In the genomic region with DNA sequence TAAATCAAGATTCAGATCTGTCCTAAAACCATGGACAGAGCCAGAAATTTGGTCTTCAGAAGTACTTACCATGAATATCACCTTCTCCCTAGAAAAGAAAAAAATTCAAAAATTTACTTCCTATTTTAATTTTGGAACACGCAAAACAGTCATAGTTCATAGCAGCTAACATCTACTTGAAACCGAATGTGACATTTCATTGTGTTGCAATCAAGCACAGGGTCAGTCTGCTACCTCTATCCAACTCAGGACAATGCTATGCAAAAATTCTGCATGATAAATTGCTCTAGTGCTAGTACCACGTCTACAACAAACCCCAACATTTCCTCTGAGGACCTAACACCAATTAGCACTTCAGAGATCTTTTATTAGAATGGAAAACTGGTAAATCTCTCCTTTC, we compare ENCODE assay signal across 29 cellular contexts. TPM values are rescaled to one million over a fixed set of nuclear protein-coding genes. Genes with fewer than 3 reads are reported as not detected.
A peak's percentile ranks its signal among the peaks of the same experiment; 100 is the strongest.
DNase-seq lines count a peak whose midpoint lies in the region; ATAC-seq, FAIRE-seq and TF ChIP-seq lines count a peak whose summit lies in the region.
"Had no signal": no experiment of that assay in that cellular context is flagged by ENCODE, and none has a peak within 500 bp of the region (broad histone marks: within the 10 kb centered on the region; RNA-seq: fewer than 3 reads in every experiment).

No MANE protein-coding gene starts in this region.

- no peak for ATAC-seq in activated naive CD8-positive, alpha-beta T cell treated with anti-CD3 and anti-CD28 coated beads, Interleukin-2, amount 10 ng/mL, durations not matched to agents 7 days and 5 days (ENCODE audit: low read depth)
- ATAC-seq in activated naive CD8-positive, alpha-beta T cell treated with anti-CD3 and anti-CD28 coated beads, Interleukin-2, amount 50 U/mL, for 24 hours, result no peak
- ATAC-seq: A549; body of pancreas; effector memory CD8-positive, alpha-beta T cell; PC-3; T-cell had no signal

- TF ChIP-seq POLR2A in GM12892 (IDR thresholded peaks at IDR 0.05; ENCODE audit: low read depth, low read length), result no peak

- no peak for FAIRE-seq in GM12892 (lab: Jason Lieb, UNC)
- FAIRE-seq: A549, colon, H54, HTR-8/SVneo had no signal

- H3K36me3 Mint-ChIP-seq in activated naive CD8-positive, alpha-beta T cell treated with anti-CD3 and anti-CD28 coated beads, Interleukin-2, amount 10 ng/mL, durations not matched to agents 7 days and 5 days, result peaks cover 42% of the 10 kb centered on the region
- H3K36me3 Mint-ChIP-seq in activated naive CD8-positive, alpha-beta T cell treated with anti-CD3 and anti-CD28 coated beads, Interleukin-2, amount 50 U/mL, for 24 hours (ENCODE audit: low read depth), result peaks cover 49% of the 10 kb centered on the region
- peaks cover 40% of the 10 kb centered on the region for H3K36me3 Mint-ChIP-seq in activated T-helper 1 cell treated with anti-CD3 and anti-CD28 coated beads, Interleukin-12 subunit alpha, Interleukin-12 subunit beta, Interleukin-2, Interleukin-4 antibody, amounts not matched to agents 30 ng/mL and 10 ng/mL and 1 ng/mL, durations not matched to agents 14 hours and 24 hours and 36 hours (ENCODE audit: low read depth)

- intact Hi-C loops in activated T-helper 1 cell treated with anti-CD3 and anti-CD28 coated beads, Interleukin-12 subunit alpha, Interleukin-12 subunit beta, Interleukin-2, Interleukin-4 antibody, amounts not matched to agents 30 ng/mL and 10 ng/mL and 1 ng/mL, durations not matched to agents 14 hours and 24 hours and 36 hours (cut with micrococcal nuclease), result no loop called here

- no peak for DNase-seq in activated naive CD8-positive, alpha-beta T cell treated with anti-CD3 and anti-CD28 coated beads, Interleukin-2, amount 10 ng/mL, durations not matched to agents 7 days and 5 days
- no peak for DNase-seq in activated naive CD8-positive, alpha-beta T cell treated with anti-CD3 and anti-CD28 coated beads, Interleukin-2, amount 50 U/mL, for 24 hours
- no peak for DNase-seq in activated T-helper 1 cell treated with anti-CD3 and anti-CD28 coated beads, Interleukin-12 subunit alpha, Interleukin-12 subunit beta, Interleukin-2, Interleukin-4 antibody, amounts not matched to agents 30 ng/mL and 10 ng/mL and 1 ng/mL, durations not matched to agents 14 hours and 24 hours and 36 hours (ENCODE audit: low spot score)
- peak; percentile 84 for DNase-seq in iris pigment epithelial cell (ENCODE audit: low read depth)
- DNase-seq in NCI-H2227 treated with DMSO at 0.1 percent for 48 hours (lab: John Stamatoyannopoulos, UW), result no peak
- no peak for DNase-seq in SIG-M5 (lab: John Stamatoyannopoulos, UW)
- DNase-seq in OCI-M1 (lab: John Stamatoyannopoulos, UW), result no peak
- DNase-seq in GM12892 (ENCODE audit: insufficient read length), result no peak
- DNase-seq: activated CD4-positive, alpha-beta T cell treated with anti-CD3 and anti-CD28 coated beads for 4 hours; body of pancreas; effector memory CD8-positive, alpha-beta T cell; esophagus squamous epithelium; Karpas-422; mesenchymal stem cell; NCI-H1105; NCI-H2081; NCI-H446 treated with DMSO at 0.1 percent for 48 hours; PC-3; SHP77; stimulated activated CD4-positive, alpha-beta T cell treated with anti-CD3 and anti-CD28 coated beads, Interleukin-4, amount 100 ng/mL, for 24 hours; stomach; T-cell had no signal

- no peak overlapping the region for H3K4me3 Mint-ChIP-seq in activated naive CD8-positive, alpha-beta T cell treated with anti-CD3 and anti-CD28 coated beads, Interleukin-2, amount 10 ng/mL, durations not matched to agents 7 days and 5 days
- no peak overlapping the region for H3K4me3 Mint-ChIP-seq in activated naive CD8-positive, alpha-beta T cell treated with anti-CD3 and anti-CD28 coated beads, Interleukin-2, amount 50 U/mL, for 24 hours
- H3K4me3 Mint-ChIP-seq in activated T-helper 1 cell treated with anti-CD3 and anti-CD28 coated beads, Interleukin-12 subunit alpha, Interleukin-12 subunit beta, Interleukin-2, Interleukin-4 antibody, amounts not matched to agents 30 ng/mL and 10 ng/mL and 1 ng/mL, durations not matched to agents 14 hours and 24 hours and 36 hours, result no peak overlapping the region
- H3K4me3 Mint-ChIP-seq: activated naive CD8-positive, alpha-beta T cell; effector memory CD8-positive, alpha-beta T cell; T-cell; type B pancreatic cell had no signal

- H3K4me1 Mint-ChIP-seq in activated naive CD8-positive, alpha-beta T cell treated with anti-CD3 and anti-CD28 coated beads, Interleukin-2, amount 10 ng/mL, durations not matched to agents 7 days and 5 days, result peaks cover 14% of the 10 kb centered on the region
- peaks cover 5% of the 10 kb centered on the region for H3K4me1 Mint-ChIP-seq in activated naive CD8-positive, alpha-beta T cell treated with anti-CD3 and anti-CD28 coated beads, Interleukin-2, amount 50 U/mL, for 24 hours
- H3K4me1 Mint-ChIP-seq in activated T-helper 1 cell treated with anti-CD3 and anti-CD28 coated beads, Interleukin-12 subunit alpha, Interleukin-12 subunit beta, Interleukin-2, Interleukin-4 antibody, amounts not matched to agents 30 ng/mL and 10 ng/mL and 1 ng/mL, durations not matched to agents 14 hours and 24 hours and 36 hours (ENCODE audit: low read depth), result peaks cover 27% of the 10 kb centered on the region

- no peaks in the 10 kb centered on the region for H3K27me3 Mint-ChIP-seq in activated naive CD8-positive, alpha-beta T cell treated with anti-CD3 and anti-CD28 coated beads, Interleukin-2, amount 10 ng/mL, durations not matched to agents 7 days and 5 days
- no peaks in the 10 kb centered on the region for H3K27me3 Mint-ChIP-seq in activated naive CD8-positive, alpha-beta T cell treated with anti-CD3 and anti-CD28 coated beads, Interleukin-2, amount 50 U/mL, for 24 hours
- H3K27me3 Mint-ChIP-seq in activated T-helper 1 cell treated with anti-CD3 and anti-CD28 coated beads, Interleukin-12 subunit alpha, Interleukin-12 subunit beta, Interleukin-2, Interleukin-4 antibody, amounts not matched to agents 30 ng/mL and 10 ng/mL and 1 ng/mL, durations not matched to agents 14 hours and 24 hours and 36 hours (ENCODE audit: insufficient read depth), result no peaks in the 10 kb centered on the region
- H3K27me3 Mint-ChIP-seq: activated naive CD8-positive, alpha-beta T cell; effector memory CD8-positive, alpha-beta T cell; T-cell; type B pancreatic cell had no signal

- H3K27ac Mint-ChIP-seq in activated naive CD8-positive, alpha-beta T cell treated with anti-CD3 and anti-CD28 coated beads, Interleukin-2, amount 10 ng/mL, durations not matched to agents 7 days and 5 days, result peak overlapping the region; percentile 35
- H3K27ac Mint-ChIP-seq in activated naive CD8-positive, alpha-beta T cell treated with anti-CD3 and anti-CD28 coated beads, Interleukin-2, amount 50 U/mL, for 24 hours, result no peak overlapping the region
- H3K27ac Mint-ChIP-seq in activated T-helper 1 cell treated with anti-CD3 and anti-CD28 coated beads, Interleukin-12 subunit alpha, Interleukin-12 subunit beta, Interleukin-2, Interleukin-4 antibody, amounts not matched to agents 30 ng/mL and 10 ng/mL and 1 ng/mL, durations not matched to agents 14 hours and 24 hours and 36 hours, result peak overlapping the region; percentile 18
- H3K27ac Mint-ChIP-seq: activated naive CD8-positive, alpha-beta T cell; effector memory CD8-positive, alpha-beta T cell had no signal

- POLR2A ChIA-PET in activated naive CD8-positive, alpha-beta T cell treated with anti-CD3 and anti-CD28 coated beads, Interleukin-2, amount 10 ng/mL, durations not matched to agents 7 days and 5 days (lab: Charles Lee), result interaction anchor here (3.1 kb wide), 1 partner anchor 7 kb away, joined by 17 read pairs; the partner anchor contains the start of gene JPT1

- no peaks in the 10 kb centered on the region for H3K9me3 Mint-ChIP-seq in activated naive CD8-positive, alpha-beta T cell treated with anti-CD3 and anti-CD28 coated beads, Interleukin-2, amount 10 ng/mL, durations not matched to agents 7 days and 5 days
- no peaks in the 10 kb centered on the region for H3K9me3 Mint-ChIP-seq in activated naive CD8-positive, alpha-beta T cell treated with anti-CD3 and anti-CD28 coated beads, Interleukin-2, amount 50 U/mL, for 24 hours
- H3K9me3 Mint-ChIP-seq in activated T-helper 1 cell treated with anti-CD3 and anti-CD28 coated beads, Interleukin-12 subunit alpha, Interleukin-12 subunit beta, Interleukin-2, Interleukin-4 antibody, amounts not matched to agents 30 ng/mL and 10 ng/mL and 1 ng/mL, durations not matched to agents 14 hours and 24 hours and 36 hours, result no peaks in the 10 kb centered on the region
- H3K9me3 Mint-ChIP-seq: activated T-helper 2 cell treated with anti-CD3 and anti-CD28 coated beads, Interferon-gamma antibody, Interleukin-2, Interleukin-4, amounts not matched to agents 10 μg/mL and 5 μg/mL and 100 μg/mL, durations not matched to agents 14 hours and 24 hours and 36 hours; effector memory CD8-positive, alpha-beta T cell; T-cell; type B pancreatic cell had no signal

RNA-seq across cellular contexts. Expression of gene JPT1, which starts 7.7 kb away (rescaled TPM):
- 100 to 1,000 TPM; 194 to 213 TPM for total RNA-seq in activated naive CD8-positive, alpha-beta T cell treated with anti-CD3 and anti-CD28 coated beads, Interleukin-2, amount 10 ng/mL, durations not matched to agents 7 days and 5 days
- 271 and 299 TPM in 2 replicates for total RNA-seq in activated T-helper 1 cell treated with anti-CD3 and anti-CD28 coated beads, Interleukin-12 subunit alpha, Interleukin-12 subunit beta, Interleukin-2, Interleukin-4 antibody, amounts not matched to agents 30 ng/mL and 10 ng/mL and 1 ng/mL, durations not matched to agents 14 hours and 24 hours and 36 hours
- 218 TPM for polyA plus RNA-seq in GM12892 (2012; ENCODE audit: missing spikeins)

RNA-seq across cellular contexts. Expression of gene NT5C, which starts 15.1 kb away (rescaled TPM):
- 10 to 100 TPM; 69.9 to 70.8 TPM for total RNA-seq in activated naive CD8-positive, alpha-beta T cell treated with anti-CD3 and anti-CD28 coated beads, Interleukin-2, amount 10 ng/mL, durations not matched to agents 7 days and 5 days
- 80.0 and 80.1 TPM in 2 replicates for total RNA-seq in activated T-helper 1 cell treated with anti-CD3 and anti-CD28 coated beads, Interleukin-12 subunit alpha, Interleukin-12 subunit beta, Interleukin-2, Interleukin-4 antibody, amounts not matched to agents 30 ng/mL and 10 ng/mL and 1 ng/mL, durations not matched to agents 14 hours and 24 hours and 36 hours
- polyA plus RNA-seq in GM12892 (2012; ENCODE audit: missing spikeins), result 33.8 TPM

RNA-seq across cellular contexts. Expression of gene SUMO2, which starts 36.2 kb away (rescaled TPM):
- 100 to 1,000 TPM; 470 to 500 TPM for total RNA-seq in activated naive CD8-positive, alpha-beta T cell treated with anti-CD3 and anti-CD28 coated beads, Interleukin-2, amount 10 ng/mL, durations not matched to agents 7 days and 5 days
- total RNA-seq in activated T-helper 1 cell treated with anti-CD3 and anti-CD28 coated beads, Interleukin-12 subunit alpha, Interleukin-12 subunit beta, Interleukin-2, Interleukin-4 antibody, amounts not matched to agents 30 ng/mL and 10 ng/mL and 1 ng/mL, durations not matched to agents 14 hours and 24 hours and 36 hours, result 649 and 656 TPM in 2 replicates
- polyA plus RNA-seq in GM12892 (2012; ENCODE audit: missing spikeins), result 300 TPM

RNA-seq across cellular contexts. Expression of gene ARMC7, which starts 36.8 kb away (rescaled TPM):
- 10 to 100 TPM; 16.2 to 17.6 TPM for total RNA-seq in activated naive CD8-positive, alpha-beta T cell treated with anti-CD3 and anti-CD28 coated beads, Interleukin-2, amount 10 ng/mL, durations not matched to agents 7 days and 5 days
- 11.6 and 13.0 TPM in 2 replicates for total RNA-seq in activated T-helper 1 cell treated with anti-CD3 and anti-CD28 coated beads, Interleukin-12 subunit alpha, Interleukin-12 subunit beta, Interleukin-2, Interleukin-4 antibody, amounts not matched to agents 30 ng/mL and 10 ng/mL and 1 ng/mL, durations not matched to agents 14 hours and 24 hours and 36 hours
- 4.8 TPM for polyA plus RNA-seq in GM12892 (2012; ENCODE audit: missing spikeins)

RNA-seq across cellular contexts. Expression of gene SLC16A5, which starts 58.8 kb away (rescaled TPM):
- 10 to 100 TPM in 1 of 2 experiments, 1 to 10 TPM in 1; 9.1 to 11.0 TPM for total RNA-seq in activated naive CD8-positive, alpha-beta T cell treated with anti-CD3 and anti-CD28 coated beads, Interleukin-2, amount 10 ng/mL, durations not matched to agents 7 days and 5 days
- 5.5 and 7.2 TPM in 2 replicates for total RNA-seq in activated T-helper 1 cell treated with anti-CD3 and anti-CD28 coated beads, Interleukin-12 subunit alpha, Interleukin-12 subunit beta, Interleukin-2, Interleukin-4 antibody, amounts not matched to agents 30 ng/mL and 10 ng/mL and 1 ng/mL, durations not matched to agents 14 hours and 24 hours and 36 hours
- polyA plus RNA-seq in GM12892 (2012; ENCODE audit: missing spikeins), result 1.0 TPM
